Comparison of ENCODE assay signal across 1 cellular context in genomic region chr20:51306521-51307358, GRCh38.
TF ChIP-seq lines count a peak whose summit lies in the region.

No MANE protein-coding gene starts in this region.

TF ChIP-seq in HepG2, 621 proteins besides CTCF, POLR2A, EP300 and RAD21 (continued from another document):
- TF ChIP-seq ZUFSP (CRISPR knock-in tag; IDR thresholded peaks at IDR 0.05; ENCODE audit: borderline replicate concordance) (no peak), ZNF580 (CRISPR knock-in tag; IDR thresholded peaks at IDR 0.05; ENCODE audit: borderline replicate concordance, low read depth) (peak; percentile 88; the same call in 1 of the 2 replicates), AKNA (CRISPR knock-in tag; IDR thresholded peaks at IDR 0.05; ENCODE audit: borderline replicate concordance) (no peak), TFDP2 (CRISPR knock-in tag; IDR thresholded peaks at IDR 0.05) (no peak), ZNF30 (CRISPR knock-in tag; IDR thresholded peaks at IDR 0.05) (no peak), ZFY (CRISPR knock-in tag; IDR thresholded peaks at IDR 0.05) (0 out of 2 replicates have a peak, but pooled peaks have one; percentile 47), NCOR1 (IDR thresholded peaks at IDR 0.05; ENCODE audit: borderline replicate concordance, low read length) (no peak), RFXANK (CRISPR knock-in tag; IDR thresholded peaks at IDR 0.05) (no peak), ZBTB26 (CRISPR knock-in tag; IDR thresholded peaks at IDR 0.05; ENCODE audit: borderline replicate concordance) (0 out of 2 replicates have a peak, but pooled peaks have one; percentile 40), PAF1 (CRISPR knock-in tag; IDR thresholded peaks at IDR 0.05) (no peak), MTA1 (CRISPR knock-in tag; IDR thresholded peaks at IDR 0.05; ENCODE audit: borderline replicate concordance) (no peak), TP53 (CRISPR knock-in tag; conservative IDR thresholded peaks at IDR 0.05) (no peak), IKZF4 (CRISPR knock-in tag; IDR thresholded peaks at IDR 0.05; ENCODE audit: borderline replicate concordance, low read depth, not compliant biosample characterization) (peak; percentile 65), ZNF564 (CRISPR knock-in tag; IDR thresholded peaks at IDR 0.05) (no peak), MIER2 (CRISPR knock-in tag; IDR thresholded peaks at IDR 0.05) (peak; percentile 23; the same call in 1 of the 2 replicates), ZNF317 (CRISPR knock-in tag; IDR thresholded peaks at IDR 0.05) (no peak), DRAP1 (CRISPR knock-in tag; IDR thresholded peaks at IDR 0.05) (0 out of 2 replicates have a peak, but pooled peaks have one; percentile 45), IRF2 (CRISPR knock-in tag; IDR thresholded peaks at IDR 0.05) (peak; percentile 76; the same call in 1 of the 2 replicates), ZNF296 (CRISPR knock-in tag; conservative IDR thresholded peaks at IDR 0.05) (no peak), ZNF780A (CRISPR knock-in tag; IDR thresholded peaks at IDR 0.05) (no peak), SCMH1 (CRISPR knock-in tag; IDR thresholded peaks at IDR 0.05; ENCODE audit: borderline replicate concordance) (no peak), ZNF362 (CRISPR knock-in tag; IDR thresholded peaks at IDR 0.05; ENCODE audit: borderline replicate concordance) (no peak), CREBL2 (CRISPR knock-in tag; IDR thresholded peaks at IDR 0.05; ENCODE audit: borderline replicate concordance) (no peak; the same call in 1 of the 2 replicates), IKZF1 (IDR thresholded peaks at IDR 0.05) (no peak), FOXC1 (CRISPR knock-in tag; IDR thresholded peaks at IDR 0.05; ENCODE audit: borderline replicate concordance) (0 out of 2 replicates have a peak, but pooled peaks have one; percentile 38)
